15 cellular contexts compared by ENCODE assay signal in the genomic region with DNA sequence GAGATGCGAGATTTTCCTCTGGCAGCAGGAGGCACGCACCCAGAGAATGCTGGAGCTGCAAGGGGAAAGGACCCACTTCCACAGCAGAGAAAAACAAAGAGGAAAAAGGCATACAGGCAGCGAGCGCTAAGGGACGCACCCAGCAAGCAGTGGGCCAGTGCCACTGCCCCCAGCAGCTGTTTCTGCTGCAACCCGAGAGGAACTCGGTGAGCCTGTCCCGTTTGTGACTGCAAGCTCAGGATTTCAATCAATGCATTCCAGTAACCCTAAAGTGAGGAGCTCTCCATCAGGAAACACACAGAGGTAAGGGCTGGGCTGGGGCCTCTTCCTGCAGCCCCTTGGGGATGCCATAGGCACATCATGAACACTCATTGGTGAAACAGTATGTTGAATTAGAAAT. TPM values are rescaled to one million over a fixed set of nuclear protein-coding genes. Genes with fewer than 3 reads are reported as not detected.
DNase-seq lines count a peak whose midpoint lies in the region; ATAC-seq and TF ChIP-seq lines count a peak whose summit lies in the region.
"Had no signal": no experiment of that assay in that cellular context is flagged by ENCODE, and none has a peak within 500 bp of the region (broad histone marks: within the 10 kb centered on the region; RNA-seq: fewer than 3 reads in every experiment).

No MANE protein-coding gene starts in this region.

- no peak overlapping the region for H3K27ac Mint-ChIP-seq in endodermal cell

- H3K4me3 Mint-ChIP-seq in endodermal cell = peak overlapping the region; percentile 9
- H3K4me3 Mint-ChIP-seq: CD8-positive, alpha-beta memory T cell had no signal

- H3K4me1 Mint-ChIP-seq in endodermal cell = peaks cover 29% of the 10 kb centered on the region

- H3K36me3 ChIP-seq in HUES64 (ENCODE audit: insufficient read depth, low read length) (peaks cover 98% of the 10 kb centered on the region), endodermal cell (ENCODE audit: control insufficient read depth, insufficient read depth, low read length) (peaks cover 82% of the 10 kb centered on the region), psoas muscle (ENCODE audit: insufficient read depth in 1 of 2, low read depth in 1 of 2) (peaks cover 5 to 41% of the 10 kb centered on the region in 2 donors)

- WGBS in HUES64 = 92% methylated on average over 8 of the region's 8 CpGs
- 94 to 95% methylated on average over 6 to 8 of the region's 8 CpGs for WGBS in endodermal cell (ENCODE audit: insufficient coverage in 1 of 2, insufficient read length in 1 of 2), 2 experiments
- 17 to 46% (median 26%) methylated on average over 8 of the region's 8 CpGs for WGBS in psoas muscle, 3 donors

- TF ChIP-seq CTCF in C4-2B (conservative IDR thresholded peaks at IDR 0.05) (no peak), endodermal cell (conservative IDR thresholded peaks at IDR 0.05) (no peak), psoas muscle (IDR thresholded peaks at IDR 0.05) (no peak)

- intact Hi-C loops in psoas muscle (cut with DNase I) = no loop called here

- H3K4me1 ChIP-seq in HUES64 (ENCODE audit: insufficient read depth, low read length) (peaks cover 13% of the 10 kb centered on the region), endodermal cell (ENCODE audit: control insufficient read depth, insufficient read depth, low read length) (peaks cover 13% of the 10 kb centered on the region), psoas muscle (peaks cover 56% of the 10 kb centered on the region)

- H3K27ac ChIP-seq in C4-2B (peak overlapping the region; percentile 80), HUES64 (ENCODE audit: low read depth, low read length) (0 out of 2 replicates have a peak overlapping the region, but pooled peaks have one; percentile 20), endodermal cell (ENCODE audit: low read depth, low read length) (no peak overlapping the region), psoas muscle (peak overlapping the region; percentile 78)
- H3K27ac ChIP-seq: GM23248 had no signal

- no peak for DNase-seq in endodermal cell
- no peak for DNase-seq in psoas muscle
- DNase-seq in GDM1 (lab: John Stamatoyannopoulos, UW) = no peak
- DNase-seq in G401 (ENCODE audit: low spot score) = no peak
- DNase-seq: CD8-positive, alpha-beta memory T cell; DMS 273 treated with DMSO at 0.1 percent for 48 hours; GM23248; MG63; NCI-H1694 treated with DMSO at 0.1 percent for 48 hours; NCI-H2171; OCI-M1 had no signal

- H3K4me3 ChIP-seq in HUES64 (ENCODE audit: low read length) = no peak overlapping the region
- no peak overlapping the region for H3K4me3 ChIP-seq in endodermal cell (ENCODE audit: low read length)
- peak overlapping the region; percentile 17 for H3K4me3 ChIP-seq in psoas muscle
- H3K4me3 ChIP-seq: GM23248, MG63 had no signal

- H3K27me3 Mint-ChIP-seq in endodermal cell (ENCODE audit: insufficient read depth) = no peaks in the 10 kb centered on the region
- H3K27me3 Mint-ChIP-seq: CD8-positive, alpha-beta memory T cell had no signal

- in situ Hi-C loops in G401 (cut with HindIII; ENCODE audit: low sequenced_read_pairs) = no loop called here

- H3K9ac ChIP-seq in HUES64 (ENCODE audit: low read depth, low read length) (no peak overlapping the region), endodermal cell (ENCODE audit: extremely low read depth, low read length, poor library complexity, severe bottlenecking) (no peak overlapping the region)
- H3K9ac ChIP-seq: GM23248, KMS-11 had no signal

- peak; percentile 83 to 94 (median 88) for ATAC-seq in psoas muscle
- ATAC-seq in HG02885 (IDR thresholded peaks at IDR 0.05; ENCODE audit: poor library complexity, unreplicated experiment) = no peak

- H3K9me3 ChIP-seq in HUES64 (ENCODE audit: insufficient read depth, low read depth, low read length) = no peaks in the 10 kb centered on the region
- H3K9me3 ChIP-seq in endodermal cell (ENCODE audit: control insufficient read depth, low read length) = no peaks in the 10 kb centered on the region
- no peaks in the 10 kb centered on the region for H3K9me3 ChIP-seq in psoas muscle
- H3K9me3 ChIP-seq: MG63 had no signal

- H3K27me3 ChIP-seq in HUES64 (ENCODE audit: insufficient read depth, low read length) (no peaks in the 10 kb centered on the region), endodermal cell (ENCODE audit: control insufficient read depth, insufficient read depth, low read length, poor library complexity, severe bottlenecking) (no peaks in the 10 kb centered on the region), psoas muscle (ENCODE audit: insufficient read depth in 3 of 3, low read length in 2 of 3) (no peaks in the 10 kb centered on the region)
- H3K27me3 ChIP-seq: MG63 had no signal

- H3K36me3 Mint-ChIP-seq in endodermal cell (ENCODE audit: low read depth) = peaks cover 54% of the 10 kb centered on the region

- H3K9me3 Mint-ChIP-seq in endodermal cell = no peaks in the 10 kb centered on the region
- H3K9me3 Mint-ChIP-seq: CD8-positive, alpha-beta memory T cell had no signal

RNA-seq across cellular contexts. Expression of a gene that starts 58.7 kb away (rescaled TPM):
- polyA plus RNA-seq in HUES64 (2013, experiment 1 of 2) = 15.4 TPM
- 19.7 TPM for polyA plus RNA-seq in HUES64 (2013, experiment 2 of 2)
- total RNA-seq in endodermal cell (10 to 100 TPM; 15.2 to 17.9 TPM), psoas muscle (1 to 10 TPM; 4.1 to 8.8 (median 5.1) TPM)
- polyA plus RNA-seq in endodermal cell (2013, experiment 1 of 2) = 18.3 TPM
- 21.4 TPM for polyA plus RNA-seq in endodermal cell (2013, experiment 2 of 2)
- polyA plus RNA-seq in psoas muscle = 1 to 10 TPM; 5.0 to 7.4 (median 6.7) TPM
- total RNA-seq in G401 (2014; rRNA removed; shearing (Covaris generic)) = 25.2 and 25.4 TPM in 2 replicates
